ENCODE assay signal across 8 cellular contexts in the genomic region with DNA sequence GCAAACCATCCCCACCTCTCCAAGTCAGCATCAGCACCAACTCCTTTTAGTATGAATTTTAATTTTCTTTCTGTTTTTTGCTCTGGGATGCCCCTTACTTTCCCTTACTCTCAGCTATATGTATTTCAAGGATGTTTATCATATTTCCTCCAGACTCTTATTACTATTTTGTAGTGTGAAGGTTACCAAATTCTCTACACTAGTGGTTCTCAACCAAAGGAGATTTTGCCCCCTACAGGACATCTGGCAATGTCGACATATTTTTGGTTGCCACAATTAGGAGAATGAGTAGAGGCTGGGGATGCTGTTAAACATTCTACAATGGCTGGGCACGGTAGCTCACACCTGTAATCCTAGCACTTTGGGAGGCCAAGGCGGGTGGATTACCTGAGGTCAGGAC. TPM values are rescaled to one million over a fixed set of nuclear protein-coding genes. Genes with fewer than 3 reads are reported as not detected.
A peak's percentile ranks its signal among the peaks of the same experiment; 100 is the strongest.
DNase-seq lines count a peak whose midpoint lies in the region; ATAC-seq, FAIRE-seq and TF ChIP-seq lines count a peak whose summit lies in the region.

No MANE protein-coding gene starts in this region.

- H2AFZ ChIP-seq in osteoblast (ENCODE audit: low read length) = no peak overlapping the region

- no peaks in the 10 kb centered on the region for H3K4me1 ChIP-seq in CD8-positive, alpha-beta T cell (ENCODE audit: insufficient read depth, low read length)
- H3K4me1 ChIP-seq in Panc1 (ENCODE audit: control insufficient read depth, insufficient read depth, low read length) = no peaks in the 10 kb centered on the region
- no peaks in the 10 kb centered on the region for H3K4me1 ChIP-seq in osteoblast (ENCODE audit: insufficient read depth, low read length)

- intact Hi-C loops in CD8-positive, alpha-beta T cell (cut with DNase I, micrococcal nuclease) = loop anchor here (2.0 to 5.0 kb wide), 2 partner anchors 30 to 63 kb away; a partner anchor contains a TSS
- intact Hi-C loops in Panc1 (cut with micrococcal nuclease; ENCODE audit: unreplicated experiment) = no loop called here
- intact Hi-C loops in posterior vena cava (cut with DNase I) = no loop called here

- no peaks in the 10 kb centered on the region for H3K27me3 ChIP-seq in CD8-positive, alpha-beta T cell (ENCODE audit: insufficient read depth, low read length)
- H3K27me3 ChIP-seq in Panc1 (ENCODE audit: control insufficient read depth, insufficient read depth, low read length) = no peaks in the 10 kb centered on the region
- H3K27me3 ChIP-seq in osteoblast (ENCODE audit: insufficient read depth, low read length) = no peaks in the 10 kb centered on the region

- no peak overlapping the region for H3K27ac Mint-ChIP-seq in CD8-positive, alpha-beta T cell

- H3K9me3 ChIP-seq in CD8-positive, alpha-beta T cell (ENCODE audit: low read length) = no peaks in the 10 kb centered on the region
- H3K9me3 ChIP-seq in Panc1 (ENCODE audit: control insufficient read depth, insufficient read depth, low read depth, low read length) = no peaks in the 10 kb centered on the region
- no peaks in the 10 kb centered on the region for H3K9me3 ChIP-seq in osteoblast (ENCODE audit: low read depth, low read length)

- H3K36me3 Mint-ChIP-seq in CD8-positive, alpha-beta T cell = peaks cover 13% of the 10 kb centered on the region

- CTCF ChIA-PET in CD8-positive, alpha-beta T cell (lab: Charles Lee) = interaction anchor here (1.2 to 1.3 kb wide), 3 partner anchors 11 to 144 kb away, joined by 3 to 4 read pairs (median 3); a partner anchor contains a TSS
- CTCF ChIA-PET in Panc1 (lab: Charles Lee) = no interaction called here

- no peak overlapping the region for H3K4me2 ChIP-seq in osteoblast (ENCODE audit: insufficient read depth, low read length)

- H3K9me3 Mint-ChIP-seq in CD8-positive, alpha-beta T cell = no peaks in the 10 kb centered on the region

- no peaks in the 10 kb centered on the region for H3K27me3 Mint-ChIP-seq in CD8-positive, alpha-beta T cell (ENCODE audit: low read depth)

- TF ChIP-seq POLR2A in erythroblast (IDR thresholded peaks at IDR 0.05; ENCODE audit: low read length) = no peak

- TF ChIP-seq CTCF in CD8-positive, alpha-beta T cell (IDR thresholded peaks at IDR 0.05) = peak; percentile 54
- TF ChIP-seq CTCF in Panc1 (IDR thresholded peaks at IDR 0.05) = peak; percentile 50; the same call in 1 of the 2 replicates
- peak; percentile 60 for TF ChIP-seq CTCF in osteoblast (IDR thresholded peaks at IDR 0.05; ENCODE audit: extremely low read depth, low read depth, low read length)

- in situ Hi-C loops in Panc1 (cut with HindIII; ENCODE audit: low pct_unique_long_range_greater_than_20kb, low sequenced_read_pairs) = no loop called here

- FAIRE-seq in GM18507 (lab: Jason Lieb, UNC) = peak; percentile 83

- peak; percentile 55 for ATAC-seq in CD8-positive, alpha-beta T cell
- ATAC-seq in Panc1 (peak; percentile 74), GM21526 (IDR thresholded peaks at IDR 0.05; ENCODE audit: low FRiP score, unreplicated experiment) (no peak), GM19463 (IDR thresholded peaks at IDR 0.05; ENCODE audit: unreplicated experiment) (no peak)

- H3K4me3 Mint-ChIP-seq in CD8-positive, alpha-beta T cell = no peak overlapping the region

- DNase-seq in CD8-positive, alpha-beta T cell = peak in 2 of 7 experiments; percentile 9 to 17
- no peak for DNase-seq in GM18507 (ENCODE audit: extremely low spot score, insufficient read length, low read depth)
- no peak for DNase-seq in Panc1 (ENCODE audit: low read depth, low spot score)
- peak; percentile 46 to 67 for DNase-seq in erythroblast (lab: John Stamatoyannopoulos, UW)
- DNase-seq in osteoblast (ENCODE audit: insufficient read length, low spot score, missing footprints) = no peak
- DNase-seq in posterior vena cava (ENCODE audit: low spot score) = no peak

- POLR2A ChIA-PET in CD8-positive, alpha-beta T cell (lab: Charles Lee) = no interaction called here
- POLR2A ChIA-PET in Panc1 (lab: Charles Lee) = no interaction called here

- no peak overlapping the region for H3K27ac ChIP-seq in CD8-positive, alpha-beta T cell (ENCODE audit: low read depth, low read length)
- H3K27ac ChIP-seq in Panc1 (ENCODE audit: low read length) (no peak overlapping the region), osteoblast (ENCODE audit: low read depth, low read length) (no peak overlapping the region)

- no peaks in the 10 kb centered on the region for H4K20me1 ChIP-seq in osteoblast (ENCODE audit: insufficient read depth, low read length)

- H3K4me1 Mint-ChIP-seq in CD8-positive, alpha-beta T cell (ENCODE audit: low read depth) = no peaks in the 10 kb centered on the region

- BruUV-seq in Panc1 (replicated peaks; lab: Mats Ljungman, UMichigan) = no TSS peak

- no peaks in the 10 kb centered on the region for H3K36me3 ChIP-seq in CD8-positive, alpha-beta T cell (ENCODE audit: insufficient read depth, low read length)
- H3K36me3 ChIP-seq in Panc1 (ENCODE audit: control insufficient read depth, insufficient read depth, low read length) (no peaks in the 10 kb centered on the region), osteoblast (ENCODE audit: insufficient read depth, low read length) (no peaks in the 10 kb centered on the region)

- H3K4me3 ChIP-seq in CD8-positive, alpha-beta T cell (ENCODE audit: low read depth, low read length) = no peak overlapping the region
- no peak overlapping the region for H3K4me3 ChIP-seq in Panc1 (ENCODE audit: low read depth in 2 of 2, low read length in 2 of 2)
- no peak overlapping the region for H3K4me3 ChIP-seq in osteoblast (ENCODE audit: insufficient read depth, low read length)

- no peaks in the 10 kb centered on the region for H3K79me2 ChIP-seq in osteoblast (ENCODE audit: insufficient read depth, low read length)

RNA-seq across cellular contexts. Expression of a gene that starts 29.1 kb away (rescaled TPM):
- total RNA-seq in CD8-positive, alpha-beta T cell = 10 to 100 TPM; 46.8 to 50.2 TPM
- total RNA-seq in Panc1 (2021; ENCODE audit: unreplicated experiment) (21.2 TPM), osteoblast (29.7 and 30.6 TPM in 2 replicates), posterior vena cava (10 to 100 TPM; 41.2 to 43.8 TPM)
- 7.0 TPM for polyA plus RNA-seq in Panc1 (2012; ENCODE audit: insufficient read length)

RNA-seq across cellular contexts. Expression of a gene that starts 51.5 kb away (rescaled TPM):
- total RNA-seq in CD8-positive, alpha-beta T cell = 1 to 10 TPM; 2.6 to 3.0 TPM
- total RNA-seq in Panc1 (2021; ENCODE audit: unreplicated experiment) (15.0 TPM), osteoblast (3.2 and 3.6 TPM in 2 replicates), posterior vena cava (1 to 10 TPM; 3.3 to 3.6 TPM)
- polyA plus RNA-seq in Panc1 (2012; ENCODE audit: insufficient read length) = 7.6 TPM

RNA-seq across cellular contexts. Expression of a gene that starts 51.6 kb away (rescaled TPM):
- 10 to 100 TPM; 16.6 to 17.8 TPM for total RNA-seq in CD8-positive, alpha-beta T cell
- 14.0 TPM for total RNA-seq in Panc1 (2021; ENCODE audit: unreplicated experiment)
- polyA plus RNA-seq in Panc1 (2012; ENCODE audit: insufficient read length) = 8.8 TPM
- 7.2 and 9.4 TPM in 2 replicates for total RNA-seq in osteoblast
- 10 to 100 TPM; 12.0 to 13.4 TPM for total RNA-seq in posterior vena cava

Comparison
In these comparisons a context has a peak if more than half of its experiments do, and no peak if none do; other contexts are left out.
1. ATAC-seq: peak in CD8-positive, alpha-beta T cell (single experiment) and Panc1 (single experiment); none in GM21526 (single experiment) and GM19463 (single experiment).
2. DNase-seq: peak in erythroblast (2 of 2); none in GM18507 (single experiment), Panc1 (single experiment), osteoblast (single experiment) and posterior vena cava (single experiment).
3. intact Hi-C loops: an anchor here in CD8-positive, alpha-beta T cell (2.0 to 5.0 kb wide); none called in Panc1 and posterior vena cava.
4. Peak in every context shown above with its lines, with median percentiles within 50 percentile points of each other: CTCF ChIP-seq.